In the genomic region with DNA sequence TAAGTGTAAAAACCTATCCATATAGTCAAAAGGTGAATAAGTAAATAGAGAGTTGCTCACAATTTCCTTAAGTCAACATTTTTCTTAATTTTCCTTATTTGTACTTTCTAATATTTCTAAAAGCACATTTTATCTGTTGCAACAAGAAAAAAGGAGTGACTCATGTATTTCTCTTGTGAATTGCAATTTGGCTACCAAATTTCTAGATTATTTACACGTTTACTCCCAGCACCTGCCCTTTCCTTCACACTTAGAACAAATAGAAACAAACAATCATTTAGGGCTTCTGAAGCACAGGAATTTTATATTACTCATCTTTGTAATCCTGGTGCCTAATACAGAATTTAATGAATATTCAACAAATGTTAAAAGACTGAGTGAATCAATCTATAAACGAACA, we compare ENCODE assay signal across 28 cellular contexts. TPM values are rescaled to one million over a fixed set of nuclear protein-coding genes. Genes with fewer than 3 reads are reported as not detected.
"Had no signal": no experiment of that assay in that cellular context is flagged by ENCODE, and none has a peak within 500 bp of the region (broad histone marks: within the 10 kb centered on the region; RNA-seq: fewer than 3 reads in every experiment).

No MANE protein-coding gene starts in this region.

- H3K36me3 ChIP-seq: left lung, lower lobe of right lung, ovary, prostate gland, spleen, tibial nerve, uterus had no signal

- DNase-seq: hypothalamus; immature natural killer cell; kidney; left colon; left lung; lower lobe of right lung; mammary epithelial cell; mesendoderm; naive thymus-derived CD4-positive, alpha-beta T cell; ovary; retina; right cardiac atrium; small intestine; spleen; stimulated activated CD4-positive, alpha-beta T cell treated with anti-CD3 and anti-CD28 coated beads, Interleukin-1b, Interleukin-23, amount 100 ng/mL, for 48 hours; stimulated activated CD4-positive, alpha-beta T cell treated with anti-CD3 and anti-CD28 coated beads, Interleukin-2, amount 100 ng/mL, for 48 hours; stimulated activated CD4-positive, alpha-beta T cell treated with anti-CD3 and anti-CD28 coated beads, Interleukin-4, amount 100 ng/mL, for 4 hours; stimulated activated CD8-positive, alpha-beta memory T cell treated with anti-CD3 and anti-CD28 coated beads, Interleukin-4, amount 100 ng/mL, for 48 hours; stimulated activated naive CD4-positive, alpha-beta T cell treated with Interleukin-2 at 50 U/mL for 16 hours; stimulated activated naive CD8-positive, alpha-beta T cell treated with anti-CD3 and anti-CD28 coated beads, Interleukin-15, amount 100 ng/mL, for 72 hours; substantia nigra; uterus had no signal

- ATAC-seq: left colon; left lung; lower lobe of right lung; naive thymus-derived CD4-positive, alpha-beta T cell; natural killer cell treated with Interleukin-12 subunit alpha and Interleukin-12 subunit beta and Interleukin-15 and Interleukin-18, amount 100 ng/mL, for 72 hours; right cardiac atrium; sciatic nerve; stimulated activated memory B cell treated with anti-CD40 and anti-IgM and Interleukin-4, amounts not matched to agents 10 μg/mL and 1 μg/mL and 100 μg/mL, for 72 hours; stimulated activated naive CD8-positive, alpha-beta T cell treated with anti-CD3 and anti-CD28 coated beads, Interleukin-15, amount 100 ng/mL, for 72 hours had no signal

- H3K4me3 ChIP-seq: left lung, lower lobe of right lung, ovary, prostate gland, spleen, tibial nerve, uterus had no signal

- H3K9me3 ChIP-seq: left lung, lower lobe of right lung, ovary, prostate gland, spleen, tibial nerve, uterus had no signal

- H3K27me3 ChIP-seq: left lung, ovary, spleen, tibial nerve, uterus had no signal

- H3K4me1 ChIP-seq: left lung, prostate gland, spleen, uterus had no signal

- FAIRE-seq: kidney had no signal

- H3K27ac ChIP-seq: left lung, lower lobe of right lung, ovary, prostate gland, spleen, tibial nerve, uterus had no signal

RNA-seq across cellular contexts. Expression of gene BTC, which starts 22.2 kb away (rescaled TPM):
- total RNA-seq: naive thymus-derived CD4-positive, alpha-beta T cell; natural killer cell treated with Interleukin-12 subunit alpha and Interleukin-12 subunit beta and Interleukin-15 and Interleukin-18, amount 100 ng/mL, for 72 hours had no signal
- polyA plus RNA-seq: immature natural killer cell; naive thymus-derived CD4-positive, alpha-beta T cell; neural cell had no signal
